ENCODE assay signal across 9 cellular contexts in the genomic region with DNA sequence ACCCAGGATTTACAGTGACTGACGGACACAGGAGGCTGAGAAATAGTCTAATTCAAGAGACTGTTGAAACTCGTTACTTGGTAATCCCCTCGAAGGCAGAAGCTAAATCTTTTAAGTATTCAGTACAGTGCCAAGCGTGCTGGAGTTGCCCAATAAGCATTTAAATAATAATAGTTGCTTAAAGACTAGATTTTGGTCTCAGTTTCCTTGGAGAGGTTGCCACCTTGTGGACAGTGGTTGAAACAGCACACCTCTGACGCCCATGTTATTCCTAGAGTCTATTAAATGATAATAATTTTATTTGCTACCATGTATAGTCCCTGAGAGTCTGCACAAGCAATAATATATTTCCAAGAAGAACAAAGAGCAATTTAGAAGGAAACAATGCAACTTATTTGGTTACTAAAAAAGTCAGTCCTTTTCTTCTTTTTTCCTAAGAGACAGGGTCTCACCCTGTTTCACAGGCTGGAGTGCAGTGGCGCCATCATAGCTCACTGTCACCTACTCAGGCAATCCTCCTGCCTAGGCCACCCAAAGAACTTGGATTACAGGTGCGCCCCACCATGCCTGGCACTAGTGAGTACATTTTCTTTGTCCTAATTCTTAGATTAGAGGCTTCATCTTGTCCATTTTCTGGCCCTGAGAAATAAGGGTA.
DNase-seq lines count a peak whose midpoint lies in the region; ATAC-seq and TF ChIP-seq lines count a peak whose summit lies in the region.
"Had no signal": no experiment of that assay in that cellular context is flagged by ENCODE, and none has a peak within 500 bp of the region (broad histone marks: within the 10 kb centered on the region; RNA-seq: fewer than 3 reads in every experiment).

No MANE protein-coding gene starts in this region.

- no peak overlapping the region for H3K4me3 ChIP-seq in iPS DF 6.9 (ENCODE audit: low read length)
- H3K4me3 ChIP-seq: skin epidermis had no signal

- TF ChIP-seq CTCF in C4-2B (conservative IDR thresholded peaks at IDR 0.05): peak; percentile 88

- DNase-seq in LHCN-M2 (ENCODE audit: low read depth): peak; percentile 53
- DNase-seq in SHP77 treated with DMSO at 0.1 percent for 48 hours (lab: John Stamatoyannopoulos, UW): peak; percentile 31
- peak; percentile 84 for DNase-seq in astrocyte of the hippocampus (ENCODE audit: low read depth, low spot score)
- DNase-seq in iPS DF 6.9 (ENCODE audit: low read depth, low spot score): peak; percentile 27
- peak in 2 of 3 donors; percentile 8 to 32 for DNase-seq in stimulated activated CD4-positive, alpha-beta T cell treated with anti-CD3 and anti-CD28 coated beads, Interleukin-12 subunit alpha, Interleukin-12 subunit beta, amount 100 ng/mL, for 48 hours (ENCODE audit: low read depth in 2 of 3, low spot score in 1 of 3)

- no peaks in the 10 kb centered on the region for H3K36me3 ChIP-seq in iPS DF 6.9 (ENCODE audit: control insufficient read depth, insufficient read depth, low read length)

- no peaks in the 10 kb centered on the region for H3K4me1 ChIP-seq in iPS DF 6.9 (ENCODE audit: control insufficient read depth, insufficient read depth, low read length)

- WGBS in iPS DF 6.9 (ENCODE audit: insufficient coverage, insufficient read length): no CpG with 5 or more reads among the region's 7 CpGs

- ATAC-seq in GM18907 (IDR thresholded peaks at IDR 0.05; ENCODE audit: unreplicated experiment): peak; percentile 57
- ATAC-seq in HG03196 (IDR thresholded peaks at IDR 0.05; ENCODE audit: unreplicated experiment): no peak

- no peaks in the 10 kb centered on the region for H3K9me3 ChIP-seq in iPS DF 6.9 (ENCODE audit: control insufficient read depth, insufficient read depth, low read length)

- no peaks in the 10 kb centered on the region for H3K27me3 ChIP-seq in iPS DF 6.9 (ENCODE audit: control insufficient read depth, insufficient read depth, low read length)

- H3K27ac ChIP-seq in C4-2B: no peak overlapping the region
- H3K27ac ChIP-seq in iPS DF 6.9 (ENCODE audit: low read length): no peak overlapping the region

Comparison
In these comparisons a context has a peak if more than half of its experiments do, and no peak if none do; other contexts are left out.
1. DNase-seq: peak in every context shown above with its lines; median percentile 84 in astrocyte of the hippocampus; 53 in LHCN-M2; 31 in SHP77 treated with DMSO at 0.1 percent for 48 hours; 27 in iPS DF 6.9; 20 in stimulated activated CD4-positive, alpha-beta T cell treated with anti-CD3 and anti-CD28 coated beads, Interleukin-12 subunit alpha, Interleukin-12 subunit beta, amount 100 ng/mL, for 48 hours.